Comparison of ENCODE assay signal across 21 cellular contexts in the genomic region with DNA sequence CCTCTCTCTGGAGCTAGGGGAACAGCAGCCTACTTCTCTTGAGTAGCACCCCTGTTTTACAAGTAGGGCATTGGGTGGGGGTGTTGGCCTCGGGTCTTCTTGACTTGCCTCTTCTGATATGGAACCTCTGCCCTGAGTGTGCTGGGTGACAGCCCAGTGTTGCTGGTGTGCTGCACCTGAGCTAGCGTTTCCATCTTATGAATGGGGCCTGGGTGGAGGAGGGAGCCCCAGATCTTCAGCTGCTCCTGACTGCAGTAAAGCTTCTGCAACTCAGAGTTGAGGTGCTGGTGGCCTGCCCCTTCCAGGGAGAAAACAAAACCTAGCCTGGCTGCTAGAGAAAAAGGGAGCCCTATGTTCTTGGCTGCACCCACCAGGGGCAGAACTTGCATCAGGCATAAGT.
"Had no signal": no experiment of that assay in that cellular context is flagged by ENCODE, and none has a peak within 500 bp of the region (broad histone marks: within the 10 kb centered on the region; RNA-seq: fewer than 3 reads in every experiment).

No MANE protein-coding gene starts in this region.

- H3K9me3 ChIP-seq: thoracic aorta, transverse colon had no signal

- H3K4me3 ChIP-seq: esophagus squamous epithelium, gastroesophageal sphincter, lung, pancreas, stomach, thoracic aorta, transverse colon had no signal

- H3K27ac ChIP-seq: epithelial cell of prostate, esophagus squamous epithelium, gastroesophageal sphincter, pancreas, stomach, thoracic aorta, transverse colon had no signal

- H3K36me3 Mint-ChIP-seq: naive B cell had no signal

- DNase-seq: effector memory CD4-positive, alpha-beta T cell; esophagus squamous epithelium; foreskin fibroblast; glutamatergic neuron; left colon; left ventricle myocardium superior; mesenchymal stem cell; naive B cell; pancreas; small intestine; stimulated activated CD4-positive, alpha-beta T cell treated with anti-CD3 and anti-CD28 coated beads, Interleukin-12 subunit alpha, Interleukin-12 subunit beta, amount 100 ng/mL, for 4 hours; stimulated activated naive CD4-positive, alpha-beta T cell; stomach; substantia nigra; transverse colon had no signal

- H3K27me3 ChIP-seq: pancreas, transverse colon had no signal

- H3K4me1 Mint-ChIP-seq: naive B cell had no signal

- H3K27ac Mint-ChIP-seq: naive B cell, progenitor cell of endocrine pancreas had no signal

- H3K4me3 Mint-ChIP-seq: naive B cell had no signal

- H3K36me3 ChIP-seq: esophagus squamous epithelium, gastroesophageal sphincter, pancreas, stomach, thoracic aorta, transverse colon had no signal

- ATAC-seq: gastroesophageal sphincter, left colon, left ventricle myocardium superior, pancreas, right cardiac atrium had no signal

- H3K4me1 ChIP-seq: esophagus squamous epithelium, gastroesophageal sphincter, pancreas, stomach, transverse colon had no signal
